ENCODE assay signal across 8 cellular contexts in the genomic region with DNA sequence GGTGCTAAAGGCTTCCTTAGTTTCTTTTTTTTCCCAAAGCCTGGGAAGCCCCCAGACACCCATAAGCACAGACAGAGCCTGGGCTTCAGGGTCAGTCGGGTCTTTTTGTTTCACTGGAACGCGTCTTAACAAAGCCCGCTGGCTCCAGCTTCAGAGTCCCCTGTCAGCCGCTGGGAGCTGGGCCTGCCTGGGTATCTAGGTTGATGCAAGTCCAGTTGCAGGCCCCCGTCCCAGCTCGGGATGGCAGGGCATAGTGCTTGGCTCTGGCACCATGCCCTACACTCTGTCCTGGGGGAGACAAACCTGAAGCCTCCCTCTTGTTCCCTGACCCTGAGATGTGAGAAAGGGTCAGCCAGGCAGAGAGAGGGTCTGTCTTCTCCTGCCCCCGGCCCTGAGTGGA. TPM values are rescaled to one million over a fixed set of nuclear protein-coding genes. Genes with fewer than 3 reads are reported as not detected.
"Had no signal": no experiment of that assay in that cellular context is flagged by ENCODE, and none has a peak within 500 bp of the region (broad histone marks: within the 10 kb centered on the region; RNA-seq: fewer than 3 reads in every experiment).

No MANE protein-coding gene starts in this region.

- ATAC-seq: GM23338, HepG2 had no signal

- H3K36me3 Mint-ChIP-seq: IgD-negative memory B cell had no signal

- H3K4me3 ChIP-seq: GM23338 had no signal

- H3K27ac Mint-ChIP-seq: GM23338 had no signal

- H3K27ac ChIP-seq: HL-60 had no signal

- H3K4me3 Mint-ChIP-seq: GM23338, H9, IgD-negative memory B cell had no signal

- DNase-seq: H9, HCEC 1CT had no signal

- FAIRE-seq: H1, H54, HepG2 had no signal

- H3K9me3 Mint-ChIP-seq: GM23338, H9 had no signal

RNA-seq across cellular contexts. Expression of a gene that starts 14.5 kb away (rescaled TPM):
- total RNA-seq: HepG2 had no signal
- polyA plus RNA-seq: HepG2 had no signal
